19 cellular contexts compared by ENCODE assay signal in the genomic region with DNA sequence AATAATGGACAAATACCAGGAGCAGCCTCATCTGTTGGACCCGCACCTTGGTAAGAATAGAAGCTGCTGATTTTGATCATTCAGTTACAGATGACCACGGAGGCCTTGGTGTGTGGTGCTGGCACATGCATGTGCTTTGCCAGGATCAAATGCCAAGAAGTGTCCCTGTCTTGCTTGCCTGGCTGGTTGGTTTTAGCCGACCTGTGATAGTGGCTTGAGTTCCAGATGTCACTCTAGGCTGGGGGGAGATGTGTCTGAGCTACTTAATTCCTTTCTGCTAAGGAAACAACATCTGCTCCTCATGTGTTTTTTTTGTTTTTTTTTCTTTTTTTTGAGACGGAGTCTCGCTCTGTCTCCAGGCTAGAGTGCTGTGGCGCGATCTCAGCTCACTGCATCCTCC.
"Had no signal": no experiment of that assay in that cellular context is flagged by ENCODE, and none has a peak within 500 bp of the region (broad histone marks: within the 10 kb centered on the region; RNA-seq: fewer than 3 reads in every experiment).

No MANE protein-coding gene starts in this region.

- H3K4me2 ChIP-seq: smooth muscle cell had no signal

- DNase-seq: activated CD4-positive, alpha-beta T cell treated with anti-CD3 and anti-CD28 coated beads, Interleukin-2, amount 50 U/mL, for 1 hour; activated CD8-positive, alpha-beta memory T cell treated with anti-CD3 and anti-CD28 coated beads for 24 hours; activated naive CD4-positive, alpha-beta T cell; activated naive CD8-positive, alpha-beta T cell treated with anti-CD3 and anti-CD28 coated beads, Interleukin-2, amount 10 ng/mL, durations not matched to agents 7 days and 5 days; central memory CD4-positive, alpha-beta T cell; cortex of kidney; effector CD4-positive, alpha-beta T cell; hypothalamus; kidney glomerular epithelial cell; left ventricle myocardium superior; stimulated activated naive CD8-positive, alpha-beta T cell treated with anti-CD3 and anti-CD28 coated beads, Interleukin-15, amount 100 ng/mL, for 72 hours; T-helper 17 cell; upper lobe of right lung had no signal

- H3K9me3 ChIP-seq: esophagus muscularis mucosa, psoas muscle, right lobe of liver, upper lobe of right lung had no signal

- H3K27me3 ChIP-seq: right lobe of liver, upper lobe of right lung had no signal

- H3K27ac ChIP-seq: esophagus muscularis mucosa, psoas muscle, right lobe of liver, upper lobe of right lung had no signal

- ATAC-seq: activated CD4-positive, CD25-positive, alpha-beta regulatory T cell treated with anti-CD3 and anti-CD28 coated beads, Interleukin-2, amount 50 U/mL, for 24 hours; left ventricle myocardium superior; natural killer cell treated with Interleukin-12 subunit alpha and Interleukin-12 subunit beta and Interleukin-15 and Interleukin-18, amount 100 ng/mL, for 72 hours; psoas muscle; right lobe of liver; stimulated activated naive CD8-positive, alpha-beta T cell treated with anti-CD3 and anti-CD28 coated beads, Interleukin-15, amount 100 ng/mL, for 72 hours; T-helper 17 cell; upper lobe of right lung had no signal

- H3K4me3 ChIP-seq: esophagus muscularis mucosa, psoas muscle, right lobe of liver, smooth muscle cell, upper lobe of right lung had no signal

- H3K36me3 ChIP-seq: right lobe of liver had no signal
